Comparison of ENCODE assay signal across 19 cellular contexts in genomic region chr4:119011607-119011988, GRCh38.
"Had no signal": no experiment of that assay in that cellular context is flagged by ENCODE, and none has a peak within 500 bp of the region (broad histone marks: within the 10 kb centered on the region; RNA-seq: fewer than 3 reads in every experiment).

No MANE protein-coding gene starts in this region.

- H3K27me3 ChIP-seq: body of pancreas, dorsolateral prefrontal cortex, foreskin keratinocyte, pancreas, testis had no signal

- H3K9ac ChIP-seq: SK-N-SH had no signal

- ATAC-seq: activated CD4-positive, alpha-beta T cell treated with anti-CD3 and anti-CD28 coated beads for 36 hours; body of pancreas; foreskin keratinocyte; T-cell; WTC11 had no signal

- H3K9me2 ChIP-seq: SK-N-SH had no signal

- DNase-seq: activated CD4-positive, alpha-beta memory T cell treated with anti-CD3 and anti-CD28 coated beads for 36 hours; activated CD4-positive, alpha-beta T cell treated with anti-CD3 and anti-CD28 coated beads for 36 hours; activated T-cell treated with anti-CD3 and anti-CD28 coated beads for 4 hours; amniotic stem cell; body of pancreas; caudate nucleus; dorsolateral prefrontal cortex; foreskin keratinocyte; head of caudate nucleus; left ventricle myocardium superior; naive B cell; pancreas; SK-N-SH; small intestine; stimulated activated CD4-positive, alpha-beta T cell treated with anti-CD3 and anti-CD28 coated beads, Interleukin-15, amount 100 ng/mL, for 24 hours; stimulated activated CD4-positive, alpha-beta T cell treated with anti-CD3 and anti-CD28 coated beads, Interleukin-2, amount 100 ng/mL, for 48 hours; T-cell; testis had no signal

- H3K4me1 ChIP-seq: body of pancreas, foreskin keratinocyte, pancreas, testis had no signal

- H3K9me3 ChIP-seq: body of pancreas, pancreas, SK-N-SH, testis had no signal

- H3K36me3 ChIP-seq: pancreas had no signal

- H3K4me3 ChIP-seq: body of pancreas, dorsolateral prefrontal cortex, pancreas, testis had no signal

- H3K4me2 ChIP-seq: SK-N-SH had no signal

- H3K27ac ChIP-seq: body of pancreas, dorsolateral prefrontal cortex, foreskin keratinocyte, pancreas, testis had no signal
